16 cellular contexts compared by ENCODE assay signal in genomic region chr17:73371846-73372245, GRCh38.
"Had no signal": no experiment of that assay in that cellular context is flagged by ENCODE, and none has a peak within 500 bp of the region (broad histone marks: within the 10 kb centered on the region; RNA-seq: fewer than 3 reads in every experiment).

No MANE protein-coding gene starts in this region.

- H3K27me3 ChIP-seq: pancreas, upper lobe of right lung had no signal

- ATAC-seq: pancreas, upper lobe of right lung, WTC11 had no signal

- H3K9me3 ChIP-seq: esophagus muscularis mucosa, pancreas, thoracic aorta, upper lobe of right lung had no signal

- H3K27ac ChIP-seq: coronary artery, esophagus muscularis mucosa, hepatocyte, thoracic aorta, upper lobe of right lung had no signal

- H3K4me1 ChIP-seq: upper lobe of right lung had no signal

- H3K4me3 ChIP-seq: coronary artery, esophagus muscularis mucosa, hepatocyte, pancreas, thoracic aorta, upper lobe of right lung had no signal

- DNase-seq: activated CD4-positive, alpha-beta T cell treated with anti-CD3 and anti-CD28 coated beads for 4 hours; activated CD8-positive, alpha-beta memory T cell treated with anti-CD3 and anti-CD28 coated beads for 24 hours; activated naive CD8-positive, alpha-beta T cell treated with anti-CD3 and anti-CD28 coated beads for 36 hours; amygdala; islet precursor cell; naive B cell; stimulated activated CD4-positive, alpha-beta T cell treated with anti-CD3 and anti-CD28 coated beads, Interleukin-12 subunit alpha, Interleukin-12 subunit beta, amount 100 ng/mL, for 4 hours; stimulated activated CD4-positive, alpha-beta T cell treated with anti-CD3 and anti-CD28 coated beads, Interleukin-2, amount 100 ng/mL, for 24 hours; T-helper 9 cell; upper lobe of right lung had no signal

- H3K36me3 ChIP-seq: pancreas, thoracic aorta, upper lobe of right lung had no signal

- H3K4me2 ChIP-seq: hepatocyte had no signal
